17 cellular contexts compared by ENCODE assay signal in genomic region chr11:78834886-78835285, GRCh38.
"Had no signal": no experiment of that assay in that cellular context is flagged by ENCODE, and none has a peak within 500 bp of the region (broad histone marks: within the 10 kb centered on the region; RNA-seq: fewer than 3 reads in every experiment).

No MANE protein-coding gene starts in this region.

- ATAC-seq: heart right ventricle; left cardiac atrium; lower lobe of right lung; naive thymus-derived CD4-positive, alpha-beta T cell; psoas muscle; sciatic nerve had no signal

- H3K27me3 ChIP-seq: dorsolateral prefrontal cortex, heart right ventricle had no signal

- H3K9me3 ChIP-seq: heart right ventricle, left ventricle myocardium inferior, lower lobe of right lung, neutrophil, psoas muscle had no signal

- H3K4me1 Mint-ChIP-seq: memory B cell; naive thymus-derived CD4-positive, alpha-beta T cell had no signal

- H3K27me3 Mint-ChIP-seq: memory B cell, type B pancreatic cell had no signal

- H3K36me3 Mint-ChIP-seq: memory B cell; naive thymus-derived CD4-positive, alpha-beta T cell had no signal

- H3K4me3 Mint-ChIP-seq: memory B cell; naive thymus-derived CD4-positive, alpha-beta T cell; type B pancreatic cell had no signal

- H3K9me3 Mint-ChIP-seq: memory B cell, type B pancreatic cell had no signal

- DNase-seq: cortex of kidney; dorsolateral prefrontal cortex; effector CD8-positive, alpha-beta T cell; heart right ventricle; islet precursor cell; left cardiac atrium; left ventricle myocardium inferior; lower lobe of right lung; naive thymus-derived CD4-positive, alpha-beta T cell; psoas muscle; stimulated activated CD4-positive, alpha-beta T cell treated with anti-CD3 and anti-CD28 coated beads, Interleukin-12 subunit alpha, Interleukin-12 subunit beta, amount 100 ng/mL, for 4 hours; stimulated activated naive CD4-positive, alpha-beta T cell treated with Interleukin-2 at 50 U/mL for 16 hours had no signal

- H3K36me3 ChIP-seq: heart right ventricle, left ventricle myocardium inferior, lower lobe of right lung, neutrophil had no signal

- H3K4me3 ChIP-seq: dorsolateral prefrontal cortex, heart right ventricle, left ventricle myocardium inferior, lower lobe of right lung, psoas muscle, skin epidermis had no signal

- H3K4me1 ChIP-seq: left ventricle myocardium inferior, lower lobe of right lung, psoas muscle had no signal

- H3K27ac Mint-ChIP-seq: memory B cell; naive thymus-derived CD4-positive, alpha-beta T cell had no signal

- H3K27ac ChIP-seq: dorsolateral prefrontal cortex, heart right ventricle, left ventricle myocardium inferior, lower lobe of right lung, neutrophil, psoas muscle, skin epidermis had no signal
